1 cellular context compared by ENCODE assay signal in the genomic region with DNA sequence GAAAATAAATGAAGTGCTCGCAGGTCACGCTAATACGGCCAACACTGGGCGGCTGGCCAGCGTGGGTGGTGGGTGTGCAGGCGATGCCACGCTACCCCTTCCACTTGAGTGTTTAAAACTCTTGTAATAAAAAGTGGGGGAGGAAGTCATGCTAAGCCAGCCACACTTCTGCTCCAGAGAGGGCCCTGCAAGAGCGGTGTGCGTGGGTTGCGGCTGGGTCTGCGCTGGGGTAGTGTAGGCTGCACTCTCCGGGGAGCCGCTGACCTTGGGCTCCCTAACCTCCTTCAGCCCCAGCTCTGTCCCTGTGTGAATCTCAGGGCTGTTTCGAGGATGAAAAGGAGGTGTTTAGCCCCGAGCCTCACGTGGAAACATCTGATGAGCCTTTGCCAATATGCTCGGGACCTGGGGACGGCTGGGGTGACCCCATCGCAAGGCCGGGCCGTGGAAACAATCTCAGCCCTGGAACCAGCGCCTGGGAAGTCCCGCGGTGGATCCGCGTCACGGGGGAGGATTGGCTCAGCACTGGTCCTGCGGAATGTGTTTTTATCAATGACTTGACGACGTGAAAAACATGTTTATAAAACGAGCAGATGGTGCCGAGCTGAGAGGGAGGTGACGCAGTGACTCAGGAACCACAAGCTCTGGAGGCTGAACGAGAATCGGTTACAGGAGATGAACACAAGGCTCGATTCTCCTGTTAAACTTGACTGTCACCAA.
TF ChIP-seq lines count a peak whose summit lies in the region.

No MANE protein-coding gene starts in this region.

TF ChIP-seq in WTC11, 78 proteins besides CTCF, POLR2A, EP300 and RAD21 (continued from another document):
- TF ChIP-seq, protein P1, sequence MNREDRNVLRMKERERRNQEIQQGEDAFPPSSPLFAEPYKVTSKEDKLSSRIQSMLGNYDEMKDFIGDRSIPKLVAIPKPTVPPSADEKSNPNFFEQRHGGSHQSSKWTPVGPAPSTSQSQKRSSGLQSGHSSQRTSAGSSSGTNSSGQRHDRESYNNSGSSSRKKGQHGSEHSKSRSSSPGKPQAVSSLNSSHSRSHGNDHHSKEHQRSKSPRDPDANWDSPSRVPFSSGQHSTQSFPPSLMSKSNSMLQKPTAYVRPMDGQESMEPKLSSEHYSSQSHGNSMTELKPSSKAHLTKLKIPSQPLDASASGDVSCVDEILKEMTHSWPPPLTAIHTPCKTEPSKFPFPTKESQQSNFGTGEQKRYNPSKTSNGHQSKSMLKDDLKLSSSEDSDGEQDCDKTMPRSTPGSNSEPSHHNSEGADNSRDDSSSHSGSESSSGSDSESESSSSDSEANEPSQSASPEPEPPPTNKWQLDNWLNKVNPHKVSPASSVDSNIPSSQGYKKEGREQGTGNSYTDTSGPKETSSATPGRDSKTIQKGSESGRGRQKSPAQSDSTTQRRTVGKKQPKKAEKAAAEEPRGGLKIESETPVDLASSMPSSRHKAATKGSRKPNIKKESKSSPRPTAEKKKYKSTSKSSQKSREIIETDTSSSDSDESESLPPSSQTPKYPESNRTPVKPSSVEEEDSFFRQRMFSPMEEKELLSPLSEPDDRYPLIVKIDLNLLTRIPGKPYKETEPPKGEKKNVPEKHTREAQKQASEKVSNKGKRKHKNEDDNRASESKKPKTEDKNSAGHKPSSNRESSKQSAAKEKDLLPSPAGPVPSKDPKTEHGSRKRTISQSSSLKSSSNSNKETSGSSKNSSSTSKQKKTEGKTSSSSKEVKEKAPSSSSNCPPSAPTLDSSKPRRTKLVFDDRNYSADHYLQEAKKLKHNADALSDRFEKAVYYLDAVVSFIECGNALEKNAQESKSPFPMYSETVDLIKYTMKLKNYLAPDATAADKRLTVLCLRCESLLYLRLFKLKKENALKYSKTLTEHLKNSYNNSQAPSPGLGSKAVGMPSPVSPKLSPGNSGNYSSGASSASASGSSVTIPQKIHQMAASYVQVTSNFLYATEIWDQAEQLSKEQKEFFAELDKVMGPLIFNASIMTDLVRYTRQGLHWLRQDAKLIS (CRISPR knock-in tag; IDR thresholded peaks at IDR 0.05; ENCODE audit: borderline replicate concordance), result no peak
- TF ChIP-seq HMGA2 (CRISPR knock-in tag; IDR thresholded peaks at IDR 0.05) (no peak), CREM (CRISPR knock-in tag; IDR thresholded peaks at IDR 0.05) (no peak), ELF4 (CRISPR knock-in tag; IDR thresholded peaks at IDR 0.05; ENCODE audit: low read depth) (no peak), PRDM15 (CRISPR knock-in tag; IDR thresholded peaks at IDR 0.05) (no peak), ZMAT4 (CRISPR knock-in tag; IDR thresholded peaks at IDR 0.05) (no peak), ZNF532 (CRISPR knock-in tag; IDR thresholded peaks at IDR 0.05; ENCODE audit: borderline replicate concordance) (no peak), ETV6 (CRISPR knock-in tag; IDR thresholded peaks at IDR 0.05) (no peak), GRHL2 (CRISPR knock-in tag; IDR thresholded peaks at IDR 0.05; ENCODE audit: insufficient replicate concordance, severe bottlenecking) (no peak), GTF2I (CRISPR knock-in tag; conservative IDR thresholded peaks at IDR 0.05) (no peak), ZNF671 (CRISPR knock-in tag; IDR thresholded peaks at IDR 0.05) (no peak), ZNF416 (CRISPR knock-in tag; IDR thresholded peaks at IDR 0.05) (no peak), ZNF232 (CRISPR knock-in tag; IDR thresholded peaks at IDR 0.05) (no peak), NR1H2 (CRISPR knock-in tag; IDR thresholded peaks at IDR 0.05) (no peak), ZNF425 (CRISPR knock-in tag; conservative IDR thresholded peaks at IDR 0.05) (no peak)
- TF ChIP-seq, protein P2, sequence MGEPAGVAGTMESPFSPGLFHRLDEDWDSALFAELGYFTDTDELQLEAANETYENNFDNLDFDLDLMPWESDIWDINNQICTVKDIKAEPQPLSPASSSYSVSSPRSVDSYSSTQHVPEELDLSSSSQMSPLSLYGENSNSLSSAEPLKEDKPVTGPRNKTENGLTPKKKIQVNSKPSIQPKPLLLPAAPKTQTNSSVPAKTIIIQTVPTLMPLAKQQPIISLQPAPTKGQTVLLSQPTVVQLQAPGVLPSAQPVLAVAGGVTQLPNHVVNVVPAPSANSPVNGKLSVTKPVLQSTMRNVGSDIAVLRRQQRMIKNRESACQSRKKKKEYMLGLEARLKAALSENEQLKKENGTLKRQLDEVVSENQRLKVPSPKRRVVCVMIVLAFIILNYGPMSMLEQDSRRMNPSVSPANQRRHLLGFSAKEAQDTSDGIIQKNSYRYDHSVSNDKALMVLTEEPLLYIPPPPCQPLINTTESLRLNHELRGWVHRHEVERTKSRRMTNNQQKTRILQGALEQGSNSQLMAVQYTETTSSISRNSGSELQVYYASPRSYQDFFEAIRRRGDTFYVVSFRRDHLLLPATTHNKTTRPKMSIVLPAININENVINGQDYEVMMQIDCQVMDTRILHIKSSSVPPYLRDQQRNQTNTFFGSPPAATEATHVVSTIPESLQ (CRISPR knock-in tag; IDR thresholded peaks at IDR 0.05), result no peak
